In the genomic region with DNA sequence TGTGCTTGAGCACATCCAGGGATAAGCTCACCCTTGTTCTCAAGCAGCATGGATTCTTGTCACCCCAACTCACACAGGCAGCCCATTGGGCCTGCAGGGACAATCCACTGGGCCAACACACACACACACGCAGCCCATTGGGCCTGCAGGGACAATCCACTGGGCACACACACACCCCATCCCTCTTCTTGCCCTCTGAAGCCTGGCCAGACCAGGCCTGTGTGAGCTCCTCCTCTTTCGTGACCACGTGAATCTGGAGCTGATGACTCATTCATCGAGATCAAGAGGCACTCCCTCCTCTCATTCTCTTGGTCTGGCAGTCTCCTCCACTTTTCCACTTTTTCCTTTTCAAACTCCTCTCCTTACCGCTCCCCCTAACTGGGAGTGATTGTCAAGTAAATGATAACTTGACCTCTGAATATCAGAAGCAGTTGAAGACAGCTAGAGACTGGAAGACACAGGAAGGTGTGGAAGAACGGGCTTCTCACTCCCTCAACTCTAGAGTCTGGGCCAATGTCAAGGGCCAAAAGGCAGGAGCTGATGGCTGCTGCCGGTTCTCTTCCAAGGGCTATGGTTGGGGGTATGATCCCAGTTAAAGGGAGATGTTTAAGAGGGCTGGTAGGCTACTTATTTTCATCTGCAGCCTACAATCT, we compare ENCODE assay signal across 13 cellular contexts.
A peak's percentile ranks its signal among the peaks of the same experiment; 100 is the strongest.
DNase-seq lines count a peak whose midpoint lies in the region; TF ChIP-seq lines count a peak whose summit lies in the region.
"Had no signal": no experiment of that assay in that cellular context is flagged by ENCODE, and none has a peak within 500 bp of the region (broad histone marks: within the 10 kb centered on the region; RNA-seq: fewer than 3 reads in every experiment).

No MANE protein-coding gene starts in this region.

- H3K4me3 ChIP-seq in HFF-Myc (replicated peaks; ENCODE audit: low read depth, low read length) (no peak overlapping the region), astrocyte of the spinal cord (ENCODE audit: low read depth, low read length) (no peak overlapping the region)
- H3K4me3 ChIP-seq: prostate gland had no signal

- H3K27ac Mint-ChIP-seq in CD14-positive monocyte = peak overlapping the region in 2 of 7 donors; percentile 47 to 67

- DNase-seq in AG08396 (ENCODE audit: low spot score) = peak; percentile 41
- DNase-seq in HFF-Myc (ENCODE audit: extremely low read depth, low read depth) = peak; percentile 26
- DNase-seq in astrocyte of the spinal cord (ENCODE audit: low read depth, low spot score) = peak; percentile 66
- peak; percentile 62 for DNase-seq in iris pigment epithelial cell (ENCODE audit: low read depth)
- DNase-seq in GM19240 (ENCODE audit: insufficient read length, low spot score) = no peak
- DNase-seq in NCI-H524 treated with DMSO at 0.1 percent for 48 hours (lab: John Stamatoyannopoulos, UW) = no peak
- DNase-seq in NCI-H2196 (lab: John Stamatoyannopoulos, UW; ENCODE audit: unreplicated experiment) = no peak
- DNase-seq in CD14-positive monocyte (ENCODE audit: low spot score) = no peak
- DNase-seq: activated naive CD4-positive, alpha-beta T cell treated with Interleukin-2 at 50 U/mL for 16 hours; CD8-positive, alpha-beta memory T cell; left colon; NCI-H1092 had no signal

- H3K36me3 Mint-ChIP-seq in CD14-positive monocyte = peaks cover 57 to 71% of the 10 kb centered on the region in 2 donors

- TF ChIP-seq CTCF in HFF-Myc (IDR thresholded peaks at IDR 0.05; ENCODE audit: low read depth, low read length, missing control alignments) = no peak
- no peak for TF ChIP-seq CTCF in astrocyte of the spinal cord (IDR thresholded peaks at IDR 0.05; ENCODE audit: low read depth, low read length)
- no peak for TF ChIP-seq CTCF in CD14-positive monocyte (IDR thresholded peaks at IDR 0.05)

- no peak overlapping the region for H3K4me3 Mint-ChIP-seq in CD14-positive monocyte
- H3K4me3 Mint-ChIP-seq: CD8-positive, alpha-beta memory T cell had no signal

- peaks cover 0 to 3% (median 0%) of the 10 kb centered on the region in 3 donors for H3K27me3 Mint-ChIP-seq in CD14-positive monocyte (ENCODE audit: low read depth in 3 of 3)
- H3K27me3 Mint-ChIP-seq: CD8-positive, alpha-beta memory T cell had no signal

- in situ Hi-C loops in astrocyte of the spinal cord (cut with HindIII; ENCODE audit: low sequenced_read_pairs) = no loop called here

- peaks cover 19% of the 10 kb centered on the region for H3K4me1 Mint-ChIP-seq in CD14-positive monocyte

- peaks cover 0 to 16% (median 10%) of the 10 kb centered on the region in 7 donors for H3K9me3 Mint-ChIP-seq in CD14-positive monocyte

- intact Hi-C loops in CD14-positive monocyte (cut with micrococcal nuclease) = no loop called here

Comparison
In these comparisons a context has a peak if more than half of its experiments do, and no peak if none do; other contexts are left out.
1. DNase-seq: peak in AG08396 (single experiment), HFF-Myc (single experiment), astrocyte of the spinal cord (single experiment) and iris pigment epithelial cell (single experiment); none in GM19240 (single experiment), NCI-H524 treated with DMSO at 0.1 percent for 48 hours (single experiment), NCI-H2196 (single experiment) and CD14-positive monocyte (single experiment).